Comparison of ENCODE assay signal across 17 cellular contexts in the genomic region with DNA sequence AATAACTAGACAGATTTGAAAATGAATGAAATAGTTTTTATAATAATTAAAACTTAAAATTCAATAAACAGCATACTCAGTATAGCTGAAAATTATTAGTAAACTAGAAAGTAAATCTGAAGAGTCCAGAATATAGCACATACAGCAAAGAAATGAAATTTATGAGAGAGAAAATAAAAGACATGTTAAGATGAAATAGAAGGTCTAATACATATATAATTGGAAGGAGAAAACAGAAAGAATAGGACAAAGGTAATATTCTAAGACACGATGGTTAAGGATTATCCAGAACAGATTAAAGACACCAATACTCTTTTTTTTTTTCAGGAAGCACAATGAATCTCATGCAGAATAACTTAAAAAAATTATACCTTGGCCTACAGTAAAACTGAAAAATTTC.
A peak's percentile ranks its signal among the peaks of the same experiment; 100 is the strongest.
DNase-seq lines count a peak whose midpoint lies in the region; ATAC-seq, FAIRE-seq and TF ChIP-seq lines count a peak whose summit lies in the region.
"Had no signal": no experiment of that assay in that cellular context is flagged by ENCODE, and none has a peak within 500 bp of the region (broad histone marks: within the 10 kb centered on the region; RNA-seq: fewer than 3 reads in every experiment).

No MANE protein-coding gene starts in this region.

- no peaks in the 10 kb centered on the region for H3K9me3 ChIP-seq in CD8-positive, alpha-beta T cell (ENCODE audit: low read length)
- no peaks in the 10 kb centered on the region for H3K9me3 ChIP-seq in Loucy (ENCODE audit: insufficient read depth, low read depth, low read length)
- H3K9me3 ChIP-seq in gastrocnemius medialis: no peaks in the 10 kb centered on the region
- H3K9me3 ChIP-seq in esophagus squamous epithelium: no peaks in the 10 kb centered on the region
- H3K9me3 ChIP-seq: BE2C, MG63 had no signal

- DNase-seq in CD8-positive, alpha-beta T cell: no peak
- no peak for DNase-seq in frontal cortex (ENCODE audit: low spot score in 2 of 2)
- no peak for DNase-seq in gastrocnemius medialis
- no peak for DNase-seq in esophagus squamous epithelium (lab: John Stamatoyannopoulos, UW)
- DNase-seq in foreskin melanocyte: no peak
- DNase-seq: BE2C, DND-41, GDM1, H9, MG63, NCI-H1092 treated with DMSO at 0.1 percent for 48 hours, NCI-H2081 treated with DMSO at 0.1 percent for 48 hours, NCI-H524 had no signal

- H3K4me2 ChIP-seq in Loucy (ENCODE audit: low read depth, low read length, poor library complexity, severe bottlenecking): peak overlapping the region; percentile 36
- H3K4me2 ChIP-seq: KMS-11 had no signal

- no peak for TF ChIP-seq POLR2A in gastrocnemius medialis (IDR thresholded peaks at IDR 0.05)
- TF ChIP-seq POLR2A in esophagus squamous epithelium (IDR thresholded peaks at IDR 0.05): no peak

- H3K9ac ChIP-seq in Loucy (ENCODE audit: low read depth, low read length, poor library complexity, severe bottlenecking): peak overlapping the region; percentile 23
- H3K9ac ChIP-seq: KMS-11 had no signal

- no peak for ATAC-seq in CD8-positive, alpha-beta T cell
- ATAC-seq in gastrocnemius medialis (no peak), GM19467 (IDR thresholded peaks at IDR 0.05; ENCODE audit: unreplicated experiment) (no peak)
- ATAC-seq: GM12878 had no signal

- H3K36me3 ChIP-seq in CD8-positive, alpha-beta T cell (ENCODE audit: insufficient read depth, low read length): no peaks in the 10 kb centered on the region
- H3K36me3 ChIP-seq in Loucy (ENCODE audit: insufficient read depth, low read length): no peaks in the 10 kb centered on the region
- H3K36me3 ChIP-seq in gastrocnemius medialis: no peaks in the 10 kb centered on the region
- no peaks in the 10 kb centered on the region for H3K36me3 ChIP-seq in esophagus squamous epithelium
- H3K36me3 ChIP-seq: BE2C, MG63 had no signal

- intact Hi-C loops in CD8-positive, alpha-beta T cell (cut with DNase I, micrococcal nuclease): no loop called here
- intact Hi-C loops in gastrocnemius medialis (cut with DNase I; ENCODE audit: low total_unique reads): no loop called here
- intact Hi-C loops in esophagus squamous epithelium (cut with DNase I): no loop called here

- no peaks in the 10 kb centered on the region for H3K9me2 ChIP-seq in Loucy (replicated peaks; ENCODE audit: low read depth, low read length)

- FAIRE-seq in frontal cortex (lab: Jason Lieb, UNC): peak; percentile 33
- FAIRE-seq: GM12878 had no signal

- no peaks in the 10 kb centered on the region for H3F3A ChIP-seq in Loucy (ENCODE audit: low read depth)

- CTCF ChIA-PET in CD8-positive, alpha-beta T cell (lab: Charles Lee): no interaction called here

- no peak for TF ChIP-seq CTCF in CD8-positive, alpha-beta T cell (IDR thresholded peaks at IDR 0.05)
- TF ChIP-seq CTCF in Loucy (conservative IDR thresholded peaks at IDR 0.05; ENCODE audit: low read length): no peak
- no peak for TF ChIP-seq CTCF in gastrocnemius medialis (IDR thresholded peaks at IDR 0.05 in 4 of 5, conservative IDR thresholded peaks at IDR 0.05 in 1 of 5)
- TF ChIP-seq CTCF in esophagus squamous epithelium (IDR thresholded peaks at IDR 0.05): no peak

- in situ Hi-C loops in gastrocnemius medialis (cut with MboI; ENCODE audit: low sequenced_read_pairs in 4 of 4): no loop called here

- H3K4me3 ChIP-seq in CD8-positive, alpha-beta T cell (ENCODE audit: low read depth, low read length): no peak overlapping the region
- peak overlapping the region; percentile 1 for H3K4me3 ChIP-seq in Loucy (ENCODE audit: low read length, poor library complexity, severe bottlenecking)
- H3K4me3 ChIP-seq in gastrocnemius medialis: peak overlapping the region in 1 of 4 donors; percentile 10
- H3K4me3 ChIP-seq in esophagus squamous epithelium: no peak overlapping the region
- H3K4me3 ChIP-seq: GM12878, MG63 had no signal

- peak overlapping the region; percentile 66 for H3K27ac Mint-ChIP-seq in CD8-positive, alpha-beta T cell
- H3K27ac Mint-ChIP-seq: H9 had no signal

- peak overlapping the region; percentile 17 for H3K4me3 Mint-ChIP-seq in CD8-positive, alpha-beta T cell
- H3K4me3 Mint-ChIP-seq: H9 had no signal

- POLR2A ChIA-PET in CD8-positive, alpha-beta T cell (lab: Charles Lee): no interaction called here

- H3K27me3 Mint-ChIP-seq in CD8-positive, alpha-beta T cell (ENCODE audit: low read depth): no peaks in the 10 kb centered on the region

- H3K27me3 ChIP-seq in CD8-positive, alpha-beta T cell (ENCODE audit: insufficient read depth, low read length): no peaks in the 10 kb centered on the region
- H3K27me3 ChIP-seq in Loucy (ENCODE audit: insufficient read depth, low read length, poor library complexity, severe bottlenecking) (no peaks in the 10 kb centered on the region), gastrocnemius medialis (no peaks in the 10 kb centered on the region), esophagus squamous epithelium (no peaks in the 10 kb centered on the region)
- H3K27me3 ChIP-seq: BE2C, MG63 had no signal

- WGBS in esophagus squamous epithelium, 2 donors: 96 to 100% methylated on average over 1 of the region's 1 CpG

- H3K27ac ChIP-seq in CD8-positive, alpha-beta T cell (ENCODE audit: low read depth, low read length): no peak overlapping the region
- H3K27ac ChIP-seq in gastrocnemius medialis: peak overlapping the region; percentile 65 to 96 (median 74)
- no peak overlapping the region for H3K27ac ChIP-seq in esophagus squamous epithelium
- H3K27ac ChIP-seq: KMS-11 had no signal

- no peaks in the 10 kb centered on the region for H3K9me3 Mint-ChIP-seq in CD8-positive, alpha-beta T cell
- H3K9me3 Mint-ChIP-seq: H9 had no signal

- H2AFZ ChIP-seq in Loucy (ENCODE audit: low read length): peak overlapping the region; percentile 1; the same call in 1 of the 2 replicates

- H3K36me3 Mint-ChIP-seq in CD8-positive, alpha-beta T cell: no peaks in the 10 kb centered on the region

- peaks cover 39% of the 10 kb centered on the region for H3K4me1 Mint-ChIP-seq in CD8-positive, alpha-beta T cell (ENCODE audit: low read depth)

- H3K79me2 ChIP-seq in Loucy (ENCODE audit: insufficient read depth, low read length): peaks cover 5% of the 10 kb centered on the region; the same call in 1 of the 2 replicates

- peaks cover 12% of the 10 kb centered on the region for H3K4me1 ChIP-seq in CD8-positive, alpha-beta T cell (ENCODE audit: insufficient read depth, low read length)
- H3K4me1 ChIP-seq in Loucy (ENCODE audit: insufficient read depth, low read length, poor library complexity, severe bottlenecking): peaks cover 37% of the 10 kb centered on the region
- peaks cover 67 to 84% of the 10 kb centered on the region in 2 donors for H3K4me1 ChIP-seq in gastrocnemius medialis
- no peaks in the 10 kb centered on the region for H3K4me1 ChIP-seq in esophagus squamous epithelium

- H4K20me1 ChIP-seq in Loucy (ENCODE audit: insufficient read depth, low read length, poor library complexity, severe bottlenecking): no peaks in the 10 kb centered on the region

Comparison
In these comparisons a context has a peak if more than half of its experiments do, and no peak if none do; other contexts are left out.
1. H3K27ac ChIP-seq: peak in gastrocnemius medialis (4 of 4); none in CD8-positive, alpha-beta T cell (single experiment) and esophagus squamous epithelium (0 of 4).